In the genomic region with DNA sequence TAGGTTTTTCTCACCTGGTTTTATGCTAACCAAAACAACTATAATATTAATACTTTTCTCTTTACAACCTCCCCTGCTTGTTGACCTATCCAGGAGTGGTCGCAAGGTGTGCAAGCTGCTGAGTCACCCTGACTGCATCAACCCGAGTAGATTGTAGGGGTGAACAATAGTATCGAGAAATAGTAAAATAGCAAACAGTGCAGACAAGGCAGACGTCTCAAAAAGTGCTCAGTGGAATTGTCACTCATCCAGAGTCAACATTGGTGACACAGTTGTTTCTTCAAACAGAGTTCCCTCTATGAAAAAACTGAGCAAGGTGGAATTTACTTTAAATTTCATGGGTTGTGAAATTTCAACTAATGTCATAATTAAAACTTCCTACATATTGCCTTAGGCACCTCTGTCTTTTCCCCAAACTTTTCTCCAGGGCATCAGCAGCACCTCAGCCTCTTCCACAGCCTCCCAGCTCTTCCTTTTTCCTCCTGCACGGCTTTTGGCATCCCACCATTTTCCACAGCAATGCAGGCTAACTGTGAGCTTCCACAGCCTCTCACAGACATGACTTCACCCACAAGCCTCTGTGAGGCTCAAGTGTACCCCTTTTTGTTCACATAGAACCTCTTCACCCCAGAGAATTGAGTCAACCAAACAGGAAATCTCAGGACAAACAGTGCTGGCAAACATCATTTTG, we compare ENCODE assay signal across 3 cellular contexts. TPM values are rescaled to one million over a fixed set of nuclear protein-coding genes. Genes with fewer than 3 reads are reported as not detected.
"Had no signal": no experiment of that assay in that cellular context is flagged by ENCODE, and none has a peak within 500 bp of the region (broad histone marks: within the 10 kb centered on the region; RNA-seq: fewer than 3 reads in every experiment).

No MANE protein-coding gene starts in this region.

RNA-seq across cellular contexts. Expression of a gene that starts 6.1 kb away (rescaled TPM):
- total RNA-seq: activated B cell treated with CpG ODN at 0.5 μM for 24 hours had no signal

RNA-seq across cellular contexts. Expression of a gene that starts 46.6 kb away (rescaled TPM):
- total RNA-seq: activated B cell treated with CpG ODN at 0.5 μM for 24 hours; activated naive CD4-positive, alpha-beta T cell treated with anti-CD3 and anti-CD28 coated beads, Interleukin-2, amount 50 U/mL, for 72 hours; activated T-helper 1 cell treated with anti-CD3 and anti-CD28 coated beads, Interleukin-12 subunit alpha, Interleukin-12 subunit beta, Interleukin-2, Interleukin-4 antibody, amounts not matched to agents 30 ng/mL and 10 ng/mL and 1 ng/mL, durations not matched to agents 14 hours and 24 hours and 36 hours had no signal
